In the genomic region with DNA sequence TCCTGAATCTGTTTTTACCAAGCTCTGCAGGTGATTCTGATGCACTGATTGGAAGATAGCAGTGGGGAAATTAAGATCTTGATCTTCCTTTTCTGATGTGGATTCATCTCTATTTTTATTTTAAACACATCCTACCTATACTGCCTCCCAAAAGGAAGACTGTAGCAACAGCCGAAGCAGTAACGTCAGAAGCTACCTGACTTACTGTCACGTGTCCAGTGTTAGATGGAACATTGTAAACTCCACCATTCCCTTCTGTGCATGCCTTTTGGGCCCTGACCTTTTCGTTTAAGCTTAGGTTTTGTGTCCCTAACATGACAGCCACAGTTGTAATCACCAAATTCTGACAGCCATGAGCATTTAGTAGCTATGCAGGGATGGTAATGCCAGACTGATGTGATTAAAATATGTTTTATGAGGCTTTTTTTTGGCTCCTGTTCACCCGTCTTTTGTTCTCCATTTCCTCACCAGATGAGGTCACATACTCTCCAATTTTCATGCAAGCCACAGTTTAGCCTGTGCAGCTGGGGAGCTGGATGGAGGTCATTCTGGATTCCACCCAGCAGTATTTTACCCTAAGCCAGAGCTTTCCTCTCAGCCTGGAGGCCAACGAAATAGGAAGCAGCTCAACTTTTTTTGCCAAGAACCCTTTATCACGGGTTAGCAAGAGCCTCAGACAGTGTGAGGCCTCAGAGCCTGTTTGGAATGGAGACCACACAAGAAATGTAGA, we compare ENCODE assay signal across 20 cellular contexts. TPM values are rescaled to one million over a fixed set of nuclear protein-coding genes. Genes with fewer than 3 reads are reported as not detected.
DNase-seq lines count a peak whose midpoint lies in the region; ATAC-seq and TF ChIP-seq lines count a peak whose summit lies in the region.
"Had no signal": no experiment of that assay in that cellular context is flagged by ENCODE, and none has a peak within 500 bp of the region (broad histone marks: within the 10 kb centered on the region; RNA-seq: fewer than 3 reads in every experiment).

No MANE protein-coding gene starts in this region.

- H3K27ac Mint-ChIP-seq in endothelial cell (ENCODE audit: unreplicated experiment) = no peak overlapping the region
- H3K27ac Mint-ChIP-seq in activated T-helper 2 cell treated with anti-CD3 and anti-CD28 coated beads, Interferon-gamma antibody, Interleukin-2, Interleukin-4, amounts not matched to agents 10 μg/mL and 5 μg/mL and 100 μg/mL, durations not matched to agents 14 hours and 24 hours and 36 hours = no peak overlapping the region
- H3K27ac Mint-ChIP-seq: activated naive CD4-positive, alpha-beta T cell treated with anti-CD3 and anti-CD28 coated beads, Interleukin-2, amount 50 U/mL, for 24 hours had no signal

- H3K27me3 Mint-ChIP-seq in endothelial cell (ENCODE audit: unreplicated experiment) = no peaks in the 10 kb centered on the region
- peaks cover 27% of the 10 kb centered on the region for H3K27me3 Mint-ChIP-seq in activated T-helper 2 cell treated with anti-CD3 and anti-CD28 coated beads, Interferon-gamma antibody, Interleukin-2, Interleukin-4, amounts not matched to agents 10 μg/mL and 5 μg/mL and 100 μg/mL, durations not matched to agents 14 hours and 24 hours and 36 hours (ENCODE audit: low read depth)

- H3K4me1 ChIP-seq in psoas muscle = no peaks in the 10 kb centered on the region
- H3K4me1 ChIP-seq: prostate gland, transverse colon had no signal

- no peak overlapping the region for H3K4me3 Mint-ChIP-seq in endothelial cell (ENCODE audit: unreplicated experiment)
- H3K4me3 Mint-ChIP-seq in activated T-helper 2 cell treated with anti-CD3 and anti-CD28 coated beads, Interferon-gamma antibody, Interleukin-2, Interleukin-4, amounts not matched to agents 10 μg/mL and 5 μg/mL and 100 μg/mL, durations not matched to agents 14 hours and 24 hours and 36 hours (ENCODE audit: low read depth) = no peak overlapping the region
- H3K4me3 Mint-ChIP-seq: activated naive CD4-positive, alpha-beta T cell treated with anti-CD3 and anti-CD28 coated beads, Interleukin-2, amount 50 U/mL, for 24 hours; central memory CD8-positive, alpha-beta T cell had no signal

- ATAC-seq in SK-N-SH treated with all-trans-retinoic acid at 6 μM for 48 hours (peak; percentile 51), psoas muscle (peak; percentile 32 to 77 (median 59)), GM21717 (IDR thresholded peaks at IDR 0.05; ENCODE audit: unreplicated experiment) (no peak)
- no peak for ATAC-seq in activated CD4-positive, CD25-positive, alpha-beta regulatory T cell treated with anti-CD3 and anti-CD28 coated beads, Interleukin-2, amount 50 U/mL, for 24 hours

- no peak overlapping the region for H3K4me3 ChIP-seq in psoas muscle
- H3K4me3 ChIP-seq: prostate gland, SK-N-MC, transverse colon had no signal

- no peak overlapping the region for H3K27ac ChIP-seq in psoas muscle
- H3K27ac ChIP-seq: epithelial cell of prostate, prostate gland, SK-N-MC, transverse colon, WERI-Rb-1 had no signal

- TF ChIP-seq CTCF in psoas muscle (IDR thresholded peaks at IDR 0.05) (no peak), endothelial cell (IDR thresholded peaks at IDR 0.05; ENCODE audit: unreplicated experiment) (no peak)

- H3K9me3 Mint-ChIP-seq in endothelial cell (ENCODE audit: unreplicated experiment) = no peaks in the 10 kb centered on the region
- no peaks in the 10 kb centered on the region for H3K9me3 Mint-ChIP-seq in activated T-helper 2 cell treated with anti-CD3 and anti-CD28 coated beads, Interferon-gamma antibody, Interleukin-2, Interleukin-4, amounts not matched to agents 10 μg/mL and 5 μg/mL and 100 μg/mL, durations not matched to agents 14 hours and 24 hours and 36 hours
- H3K9me3 Mint-ChIP-seq: activated naive CD4-positive, alpha-beta T cell treated with anti-CD3 and anti-CD28 coated beads, Interleukin-2, amount 50 U/mL, for 24 hours; central memory CD8-positive, alpha-beta T cell had no signal

- H3K36me3 ChIP-seq in psoas muscle (ENCODE audit: insufficient read depth in 1 of 2, low read depth in 1 of 2) = no peaks in the 10 kb centered on the region
- H3K36me3 ChIP-seq: prostate gland, transverse colon, WERI-Rb-1 had no signal

- DNase-seq in EH (ENCODE audit: low read depth) (peak; percentile 65), fibroblast of the conjunctiva (ENCODE audit: low read depth) (peak; percentile 39), psoas muscle (peak in 1 of 2 donors; percentile 17), endothelial cell (ENCODE audit: low spot score) (no peak)
- DNase-seq in activated T-helper 2 cell treated with anti-CD3 and anti-CD28 coated beads, Interferon-gamma antibody, Interleukin-2, Interleukin-4, amounts not matched to agents 10 μg/mL and 5 μg/mL and 100 μg/mL, durations not matched to agents 14 hours and 24 hours and 36 hours (ENCODE audit: low spot score) = no peak
- DNase-seq: activated CD8-positive, alpha-beta memory T cell treated with anti-CD3 and anti-CD28 coated beads, Interleukin-2, amount 50 U/mL, for 48 hours; DND-41; NCI-H2107; stimulated activated CD4-positive, alpha-beta T cell treated with anti-CD3 and anti-CD28 coated beads, Interleukin-1b, Interleukin-23, amount 100 ng/mL, for 48 hours; transverse colon; WERI-Rb-1 had no signal

- H3K27me3 ChIP-seq in psoas muscle (ENCODE audit: insufficient read depth in 3 of 3, low read length in 2 of 3) = peaks cover 0 to 20% (median 2%) of the 10 kb centered on the region in 3 donors

- 10 to 12% (median 12%) methylated on average over 7 of the region's 7 CpGs for WGBS in psoas muscle, 3 donors

- H3K9me3 ChIP-seq in psoas muscle = no peaks in the 10 kb centered on the region
- H3K9me3 ChIP-seq: prostate gland, transverse colon had no signal

- H3K4me1 Mint-ChIP-seq in endothelial cell (ENCODE audit: unreplicated experiment) = no peaks in the 10 kb centered on the region
- H3K4me1 Mint-ChIP-seq in activated T-helper 2 cell treated with anti-CD3 and anti-CD28 coated beads, Interferon-gamma antibody, Interleukin-2, Interleukin-4, amounts not matched to agents 10 μg/mL and 5 μg/mL and 100 μg/mL, durations not matched to agents 14 hours and 24 hours and 36 hours (ENCODE audit: low read depth) = no peaks in the 10 kb centered on the region
- H3K4me1 Mint-ChIP-seq: activated naive CD4-positive, alpha-beta T cell treated with anti-CD3 and anti-CD28 coated beads, Interleukin-2, amount 50 U/mL, for 24 hours; CD14-positive monocyte; central memory CD8-positive, alpha-beta T cell had no signal

- intact Hi-C loops in psoas muscle (cut with DNase I) = no loop called here
- intact Hi-C loops in activated T-helper 2 cell treated with anti-CD3 and anti-CD28 coated beads, Interferon-gamma antibody, Interleukin-2, Interleukin-4, amounts not matched to agents 10 μg/mL and 5 μg/mL and 100 μg/mL, durations not matched to agents 14 hours and 24 hours and 36 hours (cut with micrococcal nuclease) = no loop called here

- no peaks in the 10 kb centered on the region for H3K36me3 Mint-ChIP-seq in endothelial cell (ENCODE audit: low read depth, unreplicated experiment)
- H3K36me3 Mint-ChIP-seq in activated T-helper 2 cell treated with anti-CD3 and anti-CD28 coated beads, Interferon-gamma antibody, Interleukin-2, Interleukin-4, amounts not matched to agents 10 μg/mL and 5 μg/mL and 100 μg/mL, durations not matched to agents 14 hours and 24 hours and 36 hours (ENCODE audit: low read depth) = no peaks in the 10 kb centered on the region
- H3K36me3 Mint-ChIP-seq: activated naive CD4-positive, alpha-beta T cell treated with anti-CD3 and anti-CD28 coated beads, Interleukin-2, amount 50 U/mL, for 24 hours; CD14-positive monocyte had no signal

TF ChIP-seq in SK-N-SH treated with all-trans-retinoic acid at 6 μM for 48 hours, 23 proteins besides CTCF, POLR2A, EP300 and RAD21 (continues in another document):
- TF ChIP-seq, protein P1, sequence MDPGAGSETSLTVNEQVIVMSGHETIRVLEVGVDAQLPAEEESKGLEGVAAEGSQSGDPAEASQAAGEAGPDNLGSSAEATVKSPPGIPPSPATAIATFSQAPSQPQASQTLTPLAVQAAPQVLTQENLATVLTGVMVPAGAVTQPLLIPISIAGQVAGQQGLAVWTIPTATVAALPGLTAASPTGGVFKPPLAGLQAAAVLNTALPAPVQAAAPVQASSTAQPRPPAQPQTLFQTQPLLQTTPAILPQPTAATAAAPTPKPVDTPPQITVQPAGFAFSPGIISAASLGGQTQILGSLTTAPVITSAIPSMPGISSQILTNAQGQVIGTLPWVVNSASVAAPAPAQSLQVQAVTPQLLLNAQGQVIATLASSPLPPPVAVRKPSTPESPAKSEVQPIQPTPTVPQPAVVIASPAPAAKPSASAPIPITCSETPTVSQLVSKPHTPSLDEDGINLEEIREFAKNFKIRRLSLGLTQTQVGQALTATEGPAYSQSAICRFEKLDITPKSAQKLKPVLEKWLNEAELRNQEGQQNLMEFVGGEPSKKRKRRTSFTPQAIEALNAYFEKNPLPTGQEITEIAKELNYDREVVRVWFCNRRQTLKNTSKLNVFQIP (CRISPR knock-in tag; IDR thresholded peaks at IDR 0.05; ENCODE audit: borderline replicate concordance, low read depth) = no peak
- TF ChIP-seq, protein P2, sequence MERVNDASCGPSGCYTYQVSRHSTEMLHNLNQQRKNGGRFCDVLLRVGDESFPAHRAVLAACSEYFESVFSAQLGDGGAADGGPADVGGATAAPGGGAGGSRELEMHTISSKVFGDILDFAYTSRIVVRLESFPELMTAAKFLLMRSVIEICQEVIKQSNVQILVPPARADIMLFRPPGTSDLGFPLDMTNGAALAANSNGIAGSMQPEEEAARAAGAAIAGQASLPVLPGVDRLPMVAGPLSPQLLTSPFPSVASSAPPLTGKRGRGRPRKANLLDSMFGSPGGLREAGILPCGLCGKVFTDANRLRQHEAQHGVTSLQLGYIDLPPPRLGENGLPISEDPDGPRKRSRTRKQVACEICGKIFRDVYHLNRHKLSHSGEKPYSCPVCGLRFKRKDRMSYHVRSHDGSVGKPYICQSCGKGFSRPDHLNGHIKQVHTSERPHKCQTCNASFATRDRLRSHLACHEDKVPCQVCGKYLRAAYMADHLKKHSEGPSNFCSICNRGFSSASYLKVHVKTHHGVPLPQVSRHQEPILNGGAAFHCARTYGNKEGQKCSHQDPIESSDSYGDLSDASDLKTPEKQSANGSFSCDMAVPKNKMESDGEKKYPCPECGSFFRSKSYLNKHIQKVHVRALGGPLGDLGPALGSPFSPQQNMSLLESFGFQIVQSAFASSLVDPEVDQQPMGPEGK (CRISPR knock-in tag; IDR thresholded peaks at IDR 0.05; ENCODE audit: borderline replicate concordance) = no peak

RNA-seq across cellular contexts. Expression of a gene that starts 15.6 kb away (rescaled TPM):
- under 1 TPM in 3 of 4 donors, not detected in 1; 0.36 to 0.94 (median 0.71) TPM for total RNA-seq in psoas muscle
- polyA plus RNA-seq in psoas muscle = under 1 TPM; 0.15 to 0.29 (median 0.17) TPM
- 0.33 TPM for total RNA-seq in endothelial cell (ENCODE audit: unreplicated experiment)
- total RNA-seq in activated T-helper 2 cell treated with anti-CD3 and anti-CD28 coated beads, Interferon-gamma antibody, Interleukin-2, Interleukin-4, amounts not matched to agents 10 μg/mL and 5 μg/mL and 100 μg/mL, durations not matched to agents 14 hours and 24 hours and 36 hours = 0.11 and 0.25 TPM in 2 replicates
- total RNA-seq: transverse colon had no signal
- polyA plus RNA-seq: CD14-positive monocyte had no signal

RNA-seq across cellular contexts. Expression of a gene that starts 34.1 kb away (rescaled TPM):
- total RNA-seq in psoas muscle (100 to 1,000 TPM; 451 to 591 (median 525) TPM), endothelial cell (ENCODE audit: unreplicated experiment) (866 TPM)
- 1,000 to 10,000 TPM in 1 of 3 donors, 100 to 1,000 TPM in 2; 664 to 1,021 (median 727) TPM for polyA plus RNA-seq in psoas muscle
- total RNA-seq in activated T-helper 2 cell treated with anti-CD3 and anti-CD28 coated beads, Interferon-gamma antibody, Interleukin-2, Interleukin-4, amounts not matched to agents 10 μg/mL and 5 μg/mL and 100 μg/mL, durations not matched to agents 14 hours and 24 hours and 36 hours = 967 and 969 TPM in 2 replicates

Comparison
In these comparisons a context has a peak if more than half of its experiments do, and no peak if none do; other contexts are left out.
1. DNase-seq: peak in EH (single experiment) and fibroblast of the conjunctiva (single experiment); none in endothelial cell (single experiment) and activated T-helper 2 cell treated with anti-CD3 and anti-CD28 coated beads, Interferon-gamma antibody, Interleukin-2, Interleukin-4, amounts not matched to agents 10 μg/mL and 5 μg/mL and 100 μg/mL, durations not matched to agents 14 hours and 24 hours and 36 hours (single experiment).
2. ATAC-seq: peak in SK-N-SH treated with all-trans-retinoic acid at 6 μM for 48 hours (single experiment) and psoas muscle (4 of 4); none in activated CD4-positive, CD25-positive, alpha-beta regulatory T cell treated with anti-CD3 and anti-CD28 coated beads, Interleukin-2, amount 50 U/mL, for 24 hours (0 of 2) and GM21717 (single experiment).